Comparison of ENCODE assay signal across 9 cellular contexts in the genomic region with DNA sequence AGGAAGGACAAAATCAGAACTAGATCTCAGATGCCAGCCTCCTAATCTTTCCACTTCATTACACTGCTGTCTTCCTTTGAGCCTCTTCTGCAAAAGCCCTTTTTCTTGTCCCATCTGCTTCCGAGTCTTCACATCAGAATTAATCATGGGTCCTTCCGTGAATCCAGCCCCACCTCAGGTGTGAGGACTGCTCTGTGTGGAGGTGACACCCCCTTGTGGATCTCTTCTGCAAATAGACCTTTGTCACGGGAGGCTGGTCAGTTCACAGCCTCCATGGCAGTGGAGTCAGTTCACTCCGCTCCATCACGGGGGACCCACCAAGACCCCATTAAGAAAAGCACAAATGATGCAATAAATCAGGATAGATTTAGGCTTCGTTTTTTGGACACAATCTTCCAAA.
DNase-seq lines count a peak whose midpoint lies in the region; ATAC-seq and TF ChIP-seq lines count a peak whose summit lies in the region.
"Had no signal": no experiment of that assay in that cellular context is flagged by ENCODE, and none has a peak within 500 bp of the region (broad histone marks: within the 10 kb centered on the region; RNA-seq: fewer than 3 reads in every experiment).

No MANE protein-coding gene starts in this region.

- H3K4me3 Mint-ChIP-seq in activated naive CD8-positive, alpha-beta T cell treated with anti-CD3 and anti-CD28 coated beads, Interleukin-2, amount 50 U/mL, for 24 hours = no peak overlapping the region
- H3K4me3 Mint-ChIP-seq in activated naive CD8-positive, alpha-beta T cell treated with anti-CD3 and anti-CD28 coated beads for 36 hours = no peak overlapping the region

- no peaks in the 10 kb centered on the region for H3K27me3 Mint-ChIP-seq in activated naive CD8-positive, alpha-beta T cell treated with anti-CD3 and anti-CD28 coated beads, Interleukin-2, amount 50 U/mL, for 24 hours
- H3K27me3 Mint-ChIP-seq in activated naive CD8-positive, alpha-beta T cell treated with anti-CD3 and anti-CD28 coated beads for 36 hours = no peaks in the 10 kb centered on the region

- H3K27ac Mint-ChIP-seq in activated naive CD8-positive, alpha-beta T cell treated with anti-CD3 and anti-CD28 coated beads, Interleukin-2, amount 50 U/mL, for 24 hours = no peak overlapping the region
- no peak overlapping the region for H3K27ac Mint-ChIP-seq in activated naive CD8-positive, alpha-beta T cell treated with anti-CD3 and anti-CD28 coated beads for 36 hours

- peaks cover 20% of the 10 kb centered on the region for H3K4me1 ChIP-seq in OCI-LY3 (ENCODE audit: low read length)
- no peaks in the 10 kb centered on the region for H3K4me1 ChIP-seq in foreskin keratinocyte
- H3K4me1 ChIP-seq in testis = no peaks in the 10 kb centered on the region
- no peaks in the 10 kb centered on the region for H3K4me1 ChIP-seq in vagina
- H3K4me1 ChIP-seq: esophagus squamous epithelium had no signal

- WGBS in testis, 2 donors = 70 to 74% methylated on average over 6 of the region's 6 CpGs

- peak overlapping the region; percentile 65 for H3K4me2 ChIP-seq in OCI-LY3 (ENCODE audit: low read length)

- no peaks in the 10 kb centered on the region for H3K9me3 Mint-ChIP-seq in activated naive CD8-positive, alpha-beta T cell treated with anti-CD3 and anti-CD28 coated beads, Interleukin-2, amount 50 U/mL, for 24 hours
- no peaks in the 10 kb centered on the region for H3K9me3 Mint-ChIP-seq in activated naive CD8-positive, alpha-beta T cell treated with anti-CD3 and anti-CD28 coated beads for 36 hours

- H3K27ac ChIP-seq in OCI-LY3 (ENCODE audit: low read length) (no peak overlapping the region), foreskin keratinocyte (no peak overlapping the region), testis (no peak overlapping the region), vagina (no peak overlapping the region)
- H3K27ac ChIP-seq: esophagus squamous epithelium had no signal

- no peaks in the 10 kb centered on the region for H3K27me3 ChIP-seq in OCI-LY3 (ENCODE audit: low read depth, low read length)
- H3K27me3 ChIP-seq in foreskin keratinocyte = no peaks in the 10 kb centered on the region
- no peaks in the 10 kb centered on the region for H3K27me3 ChIP-seq in testis
- no peaks in the 10 kb centered on the region for H3K27me3 ChIP-seq in vagina
- H3K27me3 ChIP-seq: esophagus squamous epithelium had no signal

- TF ChIP-seq POLR2A in testis (IDR thresholded peaks at IDR 0.05) = no peak
- TF ChIP-seq POLR2A in vagina (IDR thresholded peaks at IDR 0.05) = no peak

- H2AFZ ChIP-seq in OCI-LY3 (ENCODE audit: low read depth, low read length) = peak overlapping the region; percentile 60

- peaks cover 2% of the 10 kb centered on the region for H3K4me1 Mint-ChIP-seq in activated naive CD8-positive, alpha-beta T cell treated with anti-CD3 and anti-CD28 coated beads, Interleukin-2, amount 50 U/mL, for 24 hours
- H3K4me1 Mint-ChIP-seq in activated naive CD8-positive, alpha-beta T cell treated with anti-CD3 and anti-CD28 coated beads for 36 hours = peaks cover 2% of the 10 kb centered on the region

- H3K9me3 ChIP-seq in OCI-LY3 (ENCODE audit: insufficient read depth, low read length) (no peaks in the 10 kb centered on the region), testis (no peaks in the 10 kb centered on the region), vagina (no peaks in the 10 kb centered on the region)
- H3K9me3 ChIP-seq: esophagus squamous epithelium had no signal

- no peaks in the 10 kb centered on the region for H3K36me3 Mint-ChIP-seq in activated naive CD8-positive, alpha-beta T cell treated with anti-CD3 and anti-CD28 coated beads, Interleukin-2, amount 50 U/mL, for 24 hours (ENCODE audit: low read depth)
- H3K36me3 Mint-ChIP-seq in activated naive CD8-positive, alpha-beta T cell treated with anti-CD3 and anti-CD28 coated beads for 36 hours = no peaks in the 10 kb centered on the region

- H3K79me2 ChIP-seq in OCI-LY3 (ENCODE audit: low read length) = no peaks in the 10 kb centered on the region

- no peak for ATAC-seq in activated naive CD8-positive, alpha-beta T cell treated with anti-CD3 and anti-CD28 coated beads, Interleukin-2, amount 50 U/mL, for 24 hours
- ATAC-seq in foreskin keratinocyte (peak; percentile 19), HG03342 (IDR thresholded peaks at IDR 0.05; ENCODE audit: unreplicated experiment) (no peak), omental fat pad (ENCODE audit: low FRiP score) (no peak)

- H4K20me1 ChIP-seq in OCI-LY3 (ENCODE audit: insufficient read depth, low read length) = no peaks in the 10 kb centered on the region

- peak; percentile 62 for TF ChIP-seq CTCF in OCI-LY3 (IDR thresholded peaks at IDR 0.05; ENCODE audit: low read depth, low read length)
- TF ChIP-seq CTCF in foreskin keratinocyte (conservative IDR thresholded peaks at IDR 0.05) = peak; percentile 60
- TF ChIP-seq CTCF in testis (IDR thresholded peaks at IDR 0.05) = peak in 2 of 3 experiments; percentile 4 to 30
- TF ChIP-seq CTCF in vagina (IDR thresholded peaks at IDR 0.05) = no peak
- no peak for TF ChIP-seq CTCF in omental fat pad (IDR thresholded peaks at IDR 0.05)

- peak; percentile 5 for DNase-seq in activated naive CD8-positive, alpha-beta T cell treated with anti-CD3 and anti-CD28 coated beads, Interleukin-2, amount 50 U/mL, for 24 hours
- DNase-seq in activated naive CD8-positive, alpha-beta T cell treated with anti-CD3 and anti-CD28 coated beads for 36 hours = no peak
- no peak for DNase-seq in foreskin keratinocyte
- DNase-seq in testis = peak; percentile 55
- DNase-seq in vagina (ENCODE audit: extremely low spot score in 2 of 2) = no peak
- DNase-seq in omental fat pad (ENCODE audit: low spot score) = no peak
- DNase-seq: esophagus squamous epithelium had no signal

- H3K36me3 ChIP-seq in OCI-LY3 (replicated peaks; ENCODE audit: low read depth, low read length) = no peaks in the 10 kb centered on the region
- no peaks in the 10 kb centered on the region for H3K36me3 ChIP-seq in testis (ENCODE audit: low read depth, missing control alignments)
- no peaks in the 10 kb centered on the region for H3K36me3 ChIP-seq in vagina
- H3K36me3 ChIP-seq: esophagus squamous epithelium had no signal

- intact Hi-C loops in testis (cut with DNase I; ENCODE audit: low total_unique reads) = no loop called here
- intact Hi-C loops in vagina (cut with DNase I) = no loop called here

- H3K4me3 ChIP-seq in OCI-LY3 (ENCODE audit: low read length) (peak overlapping the region; percentile 41), testis (no peak overlapping the region), vagina (no peak overlapping the region)
- H3K4me3 ChIP-seq: esophagus squamous epithelium had no signal

- H3K9ac ChIP-seq in OCI-LY3 (ENCODE audit: low read length) = no peak overlapping the region

Comparison
In these comparisons a context has a peak if more than half of its experiments do, and no peak if none do; other contexts are left out.
1. DNase-seq: peak in activated naive CD8-positive, alpha-beta T cell treated with anti-CD3 and anti-CD28 coated beads, Interleukin-2, amount 50 U/mL, for 24 hours (single experiment) and testis (single experiment); none in activated naive CD8-positive, alpha-beta T cell treated with anti-CD3 and anti-CD28 coated beads for 36 hours (single experiment), foreskin keratinocyte (0 of 2), vagina (0 of 2) and omental fat pad (single experiment).
2. CTCF ChIP-seq: peak in OCI-LY3 (single experiment), foreskin keratinocyte (single experiment) and testis (2 of 3); none in vagina (0 of 3) and omental fat pad (0 of 3).